ENCODE assay signal across 22 cellular contexts in genomic region chr15:25065876-25066275, GRCh38.
DNase-seq lines count a peak whose midpoint lies in the region; ATAC-seq and TF ChIP-seq lines count a peak whose summit lies in the region.
"Had no signal": no experiment of that assay in that cellular context is flagged by ENCODE, and none has a peak within 500 bp of the region (broad histone marks: within the 10 kb centered on the region; RNA-seq: fewer than 3 reads in every experiment).

No MANE protein-coding gene starts in this region.

- H3K27me3 ChIP-seq in RWPE2 (ENCODE audit: insufficient read depth, poor library complexity, severe bottlenecking), result no peaks in the 10 kb centered on the region
- H3K27me3 ChIP-seq in endodermal cell (ENCODE audit: control insufficient read depth, insufficient read depth, low read length, poor library complexity, severe bottlenecking), result no peaks in the 10 kb centered on the region
- no peaks in the 10 kb centered on the region for H3K27me3 ChIP-seq in upper lobe of right lung

- H3K4me1 Mint-ChIP-seq in endodermal cell, result no peaks in the 10 kb centered on the region
- H3K4me1 Mint-ChIP-seq in progenitor cell of endocrine pancreas (ENCODE audit: low read depth), result no peaks in the 10 kb centered on the region

- H3K36me3 Mint-ChIP-seq in endodermal cell (ENCODE audit: low read depth) (peaks cover 100% of the 10 kb centered on the region), progenitor cell of endocrine pancreas (ENCODE audit: insufficient read depth) (peaks cover 100% of the 10 kb centered on the region)

- H3K4me3 ChIP-seq in RWPE2 (ENCODE audit: severe bottlenecking) (no peak overlapping the region), endodermal cell (ENCODE audit: low read length) (peak overlapping the region; percentile 33), upper lobe of right lung (no peak overlapping the region)
- H3K4me3 ChIP-seq: K562 had no signal

- H3K4me3 Mint-ChIP-seq in endodermal cell, result no peak overlapping the region
- H3K4me3 Mint-ChIP-seq in progenitor cell of endocrine pancreas (ENCODE audit: low read depth), result no peak overlapping the region

- H3K9me3 Mint-ChIP-seq in endodermal cell (peaks cover 100% of the 10 kb centered on the region), progenitor cell of endocrine pancreas (ENCODE audit: low read depth) (peaks cover 86% of the 10 kb centered on the region)

- peaks cover 89% of the 10 kb centered on the region for H3K9me3 ChIP-seq in RWPE2 (ENCODE audit: severe bottlenecking)
- peaks cover 100% of the 10 kb centered on the region for H3K9me3 ChIP-seq in endodermal cell (ENCODE audit: control insufficient read depth, low read length)
- H3K9me3 ChIP-seq in upper lobe of right lung, result peaks cover 100% of the 10 kb centered on the region
- H3K9me3 ChIP-seq: SK-N-SH had no signal

- no peak overlapping the region for H3K9ac ChIP-seq in endodermal cell (ENCODE audit: extremely low read depth, low read length, poor library complexity, severe bottlenecking)
- H3K9ac ChIP-seq: SK-N-SH had no signal

- intact Hi-C loops in upper lobe of right lung (cut with DNase I), result no loop called here

- H3K27me3 Mint-ChIP-seq in endodermal cell (ENCODE audit: insufficient read depth), result peaks cover 5% of the 10 kb centered on the region
- H3K27me3 Mint-ChIP-seq in progenitor cell of endocrine pancreas, result no peaks in the 10 kb centered on the region

- no peak overlapping the region for H3K27ac Mint-ChIP-seq in endodermal cell
- H3K27ac Mint-ChIP-seq in progenitor cell of endocrine pancreas, result peak overlapping the region; percentile 88

- 88% methylated on average over 7 to 11 of the region's 11 CpGs for WGBS in endodermal cell (ENCODE audit: insufficient coverage in 1 of 2, insufficient read length in 1 of 2), 2 experiments

- ATAC-seq in RWPE2 (ENCODE audit: low read depth) (no peak), upper lobe of right lung (no peak), HG03159 (IDR thresholded peaks at IDR 0.05; ENCODE audit: unreplicated experiment) (no peak), HG03108 (IDR thresholded peaks at IDR 0.05; ENCODE audit: unreplicated experiment) (no peak)
- ATAC-seq: K562 had no signal

- no peak overlapping the region for H3K27ac ChIP-seq in RWPE2 (ENCODE audit: poor library complexity, severe bottlenecking)
- H3K27ac ChIP-seq in endodermal cell (ENCODE audit: low read depth, low read length), result no peak overlapping the region
- H3K27ac ChIP-seq in upper lobe of right lung, result no peak overlapping the region
- H3K27ac ChIP-seq: RWPE1 had no signal

- H3K4me1 ChIP-seq in RWPE2 (ENCODE audit: insufficient read depth, poor library complexity, severe bottlenecking) (no peaks in the 10 kb centered on the region), endodermal cell (ENCODE audit: control insufficient read depth, insufficient read depth, low read length) (no peaks in the 10 kb centered on the region), upper lobe of right lung (no peaks in the 10 kb centered on the region)

- peaks cover 97% of the 10 kb centered on the region for H3K36me3 ChIP-seq in RWPE2 (ENCODE audit: low read depth)
- H3K36me3 ChIP-seq in endodermal cell (ENCODE audit: control insufficient read depth, insufficient read depth, low read length), result peaks cover 100% of the 10 kb centered on the region
- peaks cover 45% of the 10 kb centered on the region for H3K36me3 ChIP-seq in upper lobe of right lung

- no peak for TF ChIP-seq CTCF in RWPE2 (IDR thresholded peaks at IDR 0.05; ENCODE audit: poor library complexity, severe bottlenecking)
- no peak for TF ChIP-seq CTCF in endodermal cell (conservative IDR thresholded peaks at IDR 0.05)
- no peak for TF ChIP-seq CTCF in progenitor cell of endocrine pancreas (IDR thresholded peaks at IDR 0.05; ENCODE audit: unreplicated experiment)
- TF ChIP-seq CTCF in upper lobe of right lung (IDR thresholded peaks at IDR 0.05), result no peak

- DNase-seq in RWPE2 (ENCODE audit: low spot score), result peak; percentile 55
- no peak for DNase-seq in endodermal cell
- DNase-seq in progenitor cell of endocrine pancreas (ENCODE audit: low spot score, unreplicated experiment), result no peak
- DNase-seq in upper lobe of right lung, result peak; percentile 50
- no peak for DNase-seq in NCI-H187 treated with DMSO at 0.1 percent for 48 hours (lab: John Stamatoyannopoulos, UW)
- DNase-seq: ACHN, C1 segment of cervical spinal cord, DMS53, GDM1, GOT3, HCEC 1CT, MM.1S, NCI-H1048, NCI-H1417 treated with DMSO at 0.1 percent for 48 hours, NCI-H187, NCI-H69, SIG-M5, SK-N-SH had no signal

Comparison
In these comparisons a context has a peak if more than half of its experiments do, and no peak if none do; other contexts are left out.
1. DNase-seq: peak in RWPE2 (single experiment) and upper lobe of right lung (single experiment); none in endodermal cell (single experiment), progenitor cell of endocrine pancreas (single experiment) and NCI-H187 treated with DMSO at 0.1 percent for 48 hours (single experiment).